In the genomic region with DNA sequence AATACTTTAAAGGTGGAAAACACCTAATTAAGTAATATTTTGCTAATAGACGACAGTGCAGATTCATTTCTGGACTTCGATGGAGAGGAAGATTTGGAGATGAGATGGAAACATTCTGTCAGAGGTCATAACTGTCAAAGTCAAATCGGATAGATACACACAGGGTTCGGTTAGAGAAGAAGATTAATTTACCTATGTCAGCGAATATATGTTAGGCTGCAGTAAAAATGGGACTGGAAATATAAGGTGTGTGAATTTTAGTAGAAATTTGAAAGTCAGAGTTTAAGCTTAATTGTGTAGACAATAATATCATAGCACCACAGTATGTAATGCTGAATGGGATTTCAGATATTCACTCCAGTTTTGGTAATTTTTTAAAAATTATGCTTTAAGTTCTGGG, we compare ENCODE assay signal across 29 cellular contexts.
"Had no signal": no experiment of that assay in that cellular context is flagged by ENCODE, and none has a peak within 500 bp of the region (broad histone marks: within the 10 kb centered on the region; RNA-seq: fewer than 3 reads in every experiment).

No MANE protein-coding gene starts in this region.

- ATAC-seq: stimulated activated effector memory CD8-positive, alpha-beta T cell treated with anti-CD3 and anti-CD28 coated beads, Interleukin-12 subunit alpha, Interleukin-12 subunit beta, amount 100 ng/mL, for 72 hours; stimulated activated memory B cell treated with anti-CD40 and anti-IgM and Interleukin-4, amounts not matched to agents 10 μg/mL and 1 μg/mL and 100 μg/mL, for 72 hours; stimulated activated naive B cell treated with anti-CD40 and anti-IgM and Interleukin-4, amounts not matched to agents 10 μg/mL and 1 μg/mL and 100 μg/mL, for 72 hours; stimulated activated naive CD8-positive, alpha-beta T cell treated with anti-CD3 and anti-CD28 coated beads, Interleukin-15, amount 100 ng/mL, for 72 hours; stimulated activated naive CD8-positive, alpha-beta T cell treated with anti-CD3 and anti-CD28 coated beads, Interleukin-15, Interleukin-2, amounts not matched to agents 100 U/mL and 50 U/mL, for 24 hours; upper lobe of right lung had no signal

- H3K27me3 ChIP-seq: stomach, suprapubic skin, testis, thyroid gland, tibial artery, tibial nerve, transverse colon, upper lobe of left lung, upper lobe of right lung, uterus, vagina had no signal

- H3K9me3 ChIP-seq: stomach, suprapubic skin, testis, thoracic aorta, thyroid gland, tibial artery, tibial nerve, transverse colon, upper lobe of left lung, upper lobe of right lung, uterus, vagina had no signal

- H3K4me3 Mint-ChIP-seq: stimulated activated effector memory CD8-positive, alpha-beta T cell treated with anti-CD3 and anti-CD28 coated beads, Interleukin-12 subunit alpha, Interleukin-12 subunit beta, amount 100 ng/mL, for 72 hours; stimulated activated memory B cell treated with anti-CD40 and anti-IgM and Interleukin-4, amounts not matched to agents 10 μg/mL and 1 μg/mL and 100 μg/mL, for 72 hours; stimulated activated naive B cell treated with anti-CD40 and anti-IgM and Interleukin-4, amounts not matched to agents 10 μg/mL and 1 μg/mL and 100 μg/mL, for 72 hours; stimulated activated naive CD8-positive, alpha-beta T cell treated with anti-CD3 and anti-CD28 coated beads, Interleukin-15, amount 100 ng/mL, for 72 hours; stimulated activated naive CD8-positive, alpha-beta T cell treated with anti-CD3 and anti-CD28 coated beads, Interleukin-15, Interleukin-2, amounts not matched to agents 100 ng/mL and 50 ng/mL, for 24 hours; type B pancreatic cell had no signal

- H3K4me1 Mint-ChIP-seq: stimulated activated effector memory CD8-positive, alpha-beta T cell treated with anti-CD3 and anti-CD28 coated beads, Interleukin-12 subunit alpha, Interleukin-12 subunit beta, amount 100 ng/mL, for 72 hours; stimulated activated memory B cell treated with anti-CD40 and anti-IgM and Interleukin-4, amounts not matched to agents 10 μg/mL and 1 μg/mL and 100 μg/mL, for 72 hours; stimulated activated naive B cell treated with anti-CD40 and anti-IgM and Interleukin-4, amounts not matched to agents 10 μg/mL and 1 μg/mL and 100 μg/mL, for 72 hours; stimulated activated naive CD8-positive, alpha-beta T cell treated with anti-CD3 and anti-CD28 coated beads, Interleukin-15, amount 100 ng/mL, for 72 hours had no signal

- H3K9me3 Mint-ChIP-seq: stimulated activated effector memory CD8-positive, alpha-beta T cell treated with anti-CD3 and anti-CD28 coated beads, Interleukin-12 subunit alpha, Interleukin-12 subunit beta, amount 100 ng/mL, for 72 hours; stimulated activated memory B cell treated with anti-CD40 and anti-IgM and Interleukin-4, amounts not matched to agents 10 μg/mL and 1 μg/mL and 100 μg/mL, for 72 hours; stimulated activated naive B cell treated with anti-CD40 and anti-IgM and Interleukin-4, amounts not matched to agents 10 μg/mL and 1 μg/mL and 100 μg/mL, for 72 hours; stimulated activated naive CD8-positive, alpha-beta T cell treated with anti-CD3 and anti-CD28 coated beads, Interleukin-15, amount 100 ng/mL, for 72 hours; stimulated activated naive CD8-positive, alpha-beta T cell treated with anti-CD3 and anti-CD28 coated beads, Interleukin-15, Interleukin-2, amounts not matched to agents 100 ng/mL and 50 ng/mL, for 24 hours; type B pancreatic cell had no signal

- H3K36me3 Mint-ChIP-seq: stimulated activated effector memory CD8-positive, alpha-beta T cell treated with anti-CD3 and anti-CD28 coated beads, Interleukin-12 subunit alpha, Interleukin-12 subunit beta, amount 100 ng/mL, for 72 hours; stimulated activated memory B cell treated with anti-CD40 and anti-IgM and Interleukin-4, amounts not matched to agents 10 μg/mL and 1 μg/mL and 100 μg/mL, for 72 hours; stimulated activated naive B cell treated with anti-CD40 and anti-IgM and Interleukin-4, amounts not matched to agents 10 μg/mL and 1 μg/mL and 100 μg/mL, for 72 hours; type B pancreatic cell had no signal

- H3K4me3 ChIP-seq: stomach, suprapubic skin, testis, thoracic aorta, thyroid gland, tibial artery, tibial nerve, transverse colon, upper lobe of left lung, upper lobe of right lung, uterus, vagina had no signal

- H3K27me3 Mint-ChIP-seq: stimulated activated memory B cell treated with anti-CD40 and anti-IgM and Interleukin-4, amounts not matched to agents 10 μg/mL and 1 μg/mL and 100 μg/mL, for 72 hours; stimulated activated naive B cell treated with anti-CD40 and anti-IgM and Interleukin-4, amounts not matched to agents 10 μg/mL and 1 μg/mL and 100 μg/mL, for 72 hours; stimulated activated naive CD8-positive, alpha-beta T cell treated with anti-CD3 and anti-CD28 coated beads, Interleukin-15, amount 100 ng/mL, for 72 hours; stimulated activated naive CD8-positive, alpha-beta T cell treated with anti-CD3 and anti-CD28 coated beads, Interleukin-15, Interleukin-2, amounts not matched to agents 100 ng/mL and 50 ng/mL, for 24 hours; type B pancreatic cell had no signal

- H3K4me1 ChIP-seq: stomach, suprapubic skin, testis, thyroid gland, tibial artery, tibial nerve, transverse colon, upper lobe of left lung, upper lobe of right lung, uterus, vagina had no signal

- DNase-seq: stimulated activated CD4-positive, alpha-beta T cell treated with anti-CD3 and anti-CD28 coated beads, Interleukin-2, amount 100 ng/mL, for 48 hours; stimulated activated CD4-positive, alpha-beta T cell treated with anti-CD3 and anti-CD28 coated beads, Interleukin-4, amount 100 ng/mL, for 1 hour; stimulated activated CD4-positive, alpha-beta T cell treated with anti-CD3 and anti-CD28 coated beads, Interleukin-4, amount 100 ng/mL, for 24 hours; stimulated activated CD4-positive, alpha-beta T cell treated with anti-CD3 and anti-CD28 coated beads, Interleukin-4, amount 100 ng/mL, for 4 hours; stimulated activated CD8-positive, alpha-beta memory T cell treated with anti-CD3 and anti-CD28 coated beads, Interleukin-4, amount 100 ng/mL, for 48 hours; stimulated activated naive B cell treated with anti-CD40 and anti-IgM and Interleukin-4, amounts not matched to agents 10 μg/mL and 1 μg/mL and 100 μg/mL, for 72 hours; stimulated activated naive CD4-positive, alpha-beta T cell; stimulated activated naive CD4-positive, alpha-beta T cell treated with Interleukin-2 at 50 U/mL for 16 hours; stimulated activated naive CD8-positive, alpha-beta T cell treated with anti-CD3 and anti-CD28 coated beads, Interleukin-15, amount 100 ng/mL, for 72 hours; stimulated activated naive CD8-positive, alpha-beta T cell treated with anti-CD3 and anti-CD28 coated beads, Interleukin-15, Interleukin-2, amounts not matched to agents 100 U/mL and 50 U/mL, for 24 hours; stomach; substantia nigra; testis; thyroid gland; tibial artery; transverse colon; trophoblast cell; upper lobe of left lung; upper lobe of right lung; uterus had no signal

- H3K27ac ChIP-seq: stomach, suprapubic skin, testis, thoracic aorta, thyroid gland, tibial artery, tibial nerve, transverse colon, upper lobe of left lung, upper lobe of right lung, uterus, vagina had no signal

- H3K36me3 ChIP-seq: stomach, suprapubic skin, thoracic aorta, thyroid gland, tibial artery, tibial nerve, transverse colon, upper lobe of left lung, upper lobe of right lung, uterus, vagina had no signal

- FAIRE-seq: urothelium cell line had no signal

- H3K27ac Mint-ChIP-seq: stimulated activated effector memory CD8-positive, alpha-beta T cell treated with anti-CD3 and anti-CD28 coated beads, Interleukin-12 subunit alpha, Interleukin-12 subunit beta, amount 100 ng/mL, for 72 hours; stimulated activated memory B cell treated with anti-CD40 and anti-IgM and Interleukin-4, amounts not matched to agents 10 μg/mL and 1 μg/mL and 100 μg/mL, for 72 hours; stimulated activated naive B cell treated with anti-CD40 and anti-IgM and Interleukin-4, amounts not matched to agents 10 μg/mL and 1 μg/mL and 100 μg/mL, for 72 hours; stimulated activated naive CD8-positive, alpha-beta T cell treated with anti-CD3 and anti-CD28 coated beads, Interleukin-15, amount 100 ng/mL, for 72 hours; stimulated activated naive CD8-positive, alpha-beta T cell treated with anti-CD3 and anti-CD28 coated beads, Interleukin-15, Interleukin-2, amounts not matched to agents 100 ng/mL and 50 ng/mL, for 24 hours; type B pancreatic cell had no signal
